8 cellular contexts compared by ENCODE assay signal in genomic region chr6:85679445-85680123, GRCh38. TPM values are rescaled to one million over a fixed set of nuclear protein-coding genes. Genes with fewer than 3 reads are reported as not detected.
DNase-seq lines count a peak whose midpoint lies in the region; ATAC-seq and TF ChIP-seq lines count a peak whose summit lies in the region.

No MANE protein-coding gene starts in this region.

- peak overlapping the region; percentile 88 for H3K9ac ChIP-seq in iPS-20b (ENCODE audit: low read depth, low read length)

- peaks cover 4% of the 10 kb centered on the region for H3K9me3 Mint-ChIP-seq in activated naive CD4-positive, alpha-beta T cell treated with anti-CD3 and anti-CD28 coated beads, Interleukin-2, amount 10 ng/mL, durations not matched to agents 7 days and 5 days
- no peaks in the 10 kb centered on the region for H3K9me3 Mint-ChIP-seq in activated B cell treated with CpG ODN at 0.5 μM for 24 hours

- peak overlapping the region; percentile 91 for H3K4me3 Mint-ChIP-seq in activated naive CD4-positive, alpha-beta T cell treated with anti-CD3 and anti-CD28 coated beads, Interleukin-2, amount 10 ng/mL, durations not matched to agents 7 days and 5 days
- peak overlapping the region; percentile 99 for H3K4me3 Mint-ChIP-seq in activated B cell treated with CpG ODN at 0.5 μM for 24 hours

- H3K27ac ChIP-seq in iPS-20b (ENCODE audit: low read length) (peak overlapping the region; percentile 86), tibial nerve (peak overlapping the region in 3 of 4 donors; percentile 61 to 95 (median 93))

- TF ChIP-seq EP300 in tibial nerve (IDR thresholded peaks at IDR 0.05) = no peak

- TF ChIP-seq CTCF in activated B cell treated with CpG ODN at 0.5 μM for 24 hours (IDR thresholded peaks at IDR 0.05) (no peak), tibial nerve (IDR thresholded peaks at IDR 0.05) (no peak)

- CTCF ChIA-PET in activated naive CD4-positive, alpha-beta T cell treated with anti-CD3 and anti-CD28 coated beads, Interleukin-2, amount 10 ng/mL, durations not matched to agents 7 days and 5 days (lab: Charles Lee) = no interaction called here
- CTCF ChIA-PET in activated B cell treated with CpG ODN at 0.5 μM for 24 hours (lab: Charles Lee) = interaction anchor here (3.5 kb wide), 1 partner anchor 37 kb away, joined by 32 read pairs; the partner anchor contains the start of gene SYNCRIP

- H3K9me3 ChIP-seq in iPS-20b (ENCODE audit: insufficient read depth, low read depth, low read length) (no peaks in the 10 kb centered on the region), tibial nerve (no peaks in the 10 kb centered on the region)

- no peaks in the 10 kb centered on the region for H3K27me3 ChIP-seq in iPS-20b (ENCODE audit: insufficient read depth, low read length)
- H3K27me3 ChIP-seq in tibial nerve = no peaks in the 10 kb centered on the region

- peaks cover 9% of the 10 kb centered on the region; the same call in 1 of the 2 replicates for H3K4me1 ChIP-seq in iPS-20b (ENCODE audit: insufficient read depth, low read length)
- H3K4me1 ChIP-seq in tibial nerve = peaks cover 0 to 37% (median 21%) of the 10 kb centered on the region in 4 donors

- H3K36me3 ChIP-seq in iPS-20b (ENCODE audit: insufficient read depth, low read depth, low read length) = peaks cover 38% of the 10 kb centered on the region
- H3K36me3 ChIP-seq in tibial nerve = no peaks in the 10 kb centered on the region

- TF ChIP-seq POLR2A in tibial nerve (IDR thresholded peaks at IDR 0.05) = no peak

- peaks cover 4% of the 10 kb centered on the region for H3K27me3 Mint-ChIP-seq in activated naive CD4-positive, alpha-beta T cell treated with anti-CD3 and anti-CD28 coated beads, Interleukin-2, amount 10 ng/mL, durations not matched to agents 7 days and 5 days
- no peaks in the 10 kb centered on the region for H3K27me3 Mint-ChIP-seq in activated B cell treated with CpG ODN at 0.5 μM for 24 hours

- peaks cover 44% of the 10 kb centered on the region for H3K36me3 Mint-ChIP-seq in activated naive CD4-positive, alpha-beta T cell treated with anti-CD3 and anti-CD28 coated beads, Interleukin-2, amount 10 ng/mL, durations not matched to agents 7 days and 5 days
- peaks cover 38% of the 10 kb centered on the region for H3K36me3 Mint-ChIP-seq in activated B cell treated with CpG ODN at 0.5 μM for 24 hours (ENCODE audit: low read depth)

- ATAC-seq in activated B cell treated with CpG ODN at 0.5 μM for 24 hours (ENCODE audit: low read depth) (no peak), HG03280 (IDR thresholded peaks at IDR 0.05; ENCODE audit: unreplicated experiment) (no peak)

- peak overlapping the region; percentile 97 for H3K27ac Mint-ChIP-seq in activated naive CD4-positive, alpha-beta T cell treated with anti-CD3 and anti-CD28 coated beads, Interleukin-2, amount 10 ng/mL, durations not matched to agents 7 days and 5 days
- H3K27ac Mint-ChIP-seq in activated B cell treated with CpG ODN at 0.5 μM for 24 hours = peak overlapping the region; percentile 98

- peak overlapping the region; percentile 95 for H3K4me3 ChIP-seq in iPS-20b (ENCODE audit: low read length)
- H3K4me3 ChIP-seq in tibial nerve = peak overlapping the region; percentile 49 to 97 (median 78)

- peaks cover 44% of the 10 kb centered on the region for H3K4me1 Mint-ChIP-seq in activated naive CD4-positive, alpha-beta T cell treated with anti-CD3 and anti-CD28 coated beads, Interleukin-2, amount 10 ng/mL, durations not matched to agents 7 days and 5 days
- peaks cover 42% of the 10 kb centered on the region for H3K4me1 Mint-ChIP-seq in activated B cell treated with CpG ODN at 0.5 μM for 24 hours

- 25 to 26% methylated on average over 14 of the region's 14 CpGs for WGBS in tibial nerve, 2 donors

- POLR2A ChIA-PET in activated B cell treated with CpG ODN at 0.5 μM for 24 hours (lab: Charles Lee) = interaction anchor here (1.0 to 8.5 kb wide), 9 partner anchors 9 to 230 kb away, joined by 3 to 845 read pairs (median 8); partner anchors contain the start of genes NT5E, SNX14 and SYNCRIP

- intact Hi-C loops in activated B cell treated with CpG ODN at 0.5 μM for 24 hours (cut with micrococcal nuclease) = loop anchor here (2.0 to 10.0 kb wide), 7 partner anchors 55 to 1821 kb away; partner anchors contain the start of genes CEP162, CYB5R4 and ZNF292

- DNase-seq in activated naive CD4-positive, alpha-beta T cell treated with anti-CD3 and anti-CD28 coated beads, Interleukin-2, amount 10 ng/mL, durations not matched to agents 7 days and 5 days = no peak
- no peak for DNase-seq in activated naive CD4-positive, alpha-beta T cell treated with Interleukin-2 at 50 U/mL for 16 hours
- no peak for DNase-seq in activated B cell treated with CpG ODN at 0.5 μM for 24 hours
- DNase-seq in tibial nerve (ENCODE audit: low spot score in 2 of 2) = no peak
- no peak for DNase-seq in cortex of kidney (lab: John Stamatoyannopoulos, UW)
- no peak for DNase-seq in NCI-H1417 treated with DMSO at 0.1 percent for 48 hours (lab: John Stamatoyannopoulos, UW)

RNA-seq across cellular contexts. Expression of gene SYNCRIP, which starts 36.9 kb away (rescaled TPM):
- total RNA-seq in activated B cell treated with CpG ODN at 0.5 μM for 24 hours = 119 and 122 TPM in 2 replicates
- 10 to 100 TPM; 51.5 to 64.7 (median 53.2) TPM for total RNA-seq in tibial nerve
